In the genomic region with DNA sequence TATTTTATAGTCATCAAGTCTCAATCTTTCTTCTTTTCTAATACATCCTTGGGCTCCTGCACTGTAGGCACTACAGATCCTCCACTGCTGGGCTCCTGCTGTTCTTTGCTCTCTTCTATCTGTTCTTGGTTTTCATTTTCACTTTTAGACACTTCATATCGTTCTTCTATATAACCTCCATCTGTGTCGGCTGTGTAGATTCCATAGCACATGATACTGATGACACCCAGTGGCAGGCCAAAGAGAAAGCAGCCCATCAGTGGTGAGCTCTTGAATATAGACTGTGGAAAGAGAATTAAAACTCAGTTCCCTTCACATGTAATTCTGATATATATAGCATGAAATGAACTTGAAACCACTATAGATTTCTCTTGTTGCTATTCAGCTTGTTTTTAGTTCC, we compare ENCODE assay signal across 11 cellular contexts. TPM values are rescaled to one million over a fixed set of nuclear protein-coding genes. Genes with fewer than 3 reads are reported as not detected.
DNase-seq lines count a peak whose midpoint lies in the region; ATAC-seq and TF ChIP-seq lines count a peak whose summit lies in the region.
"Had no signal": no experiment of that assay in that cellular context is flagged by ENCODE, and none has a peak within 500 bp of the region (broad histone marks: within the 10 kb centered on the region; RNA-seq: fewer than 3 reads in every experiment).

No MANE protein-coding gene starts in this region.

- no peak overlapping the region for H2AFZ ChIP-seq in Karpas-422 (ENCODE audit: low read length)

- no peaks in the 10 kb centered on the region for H3K9me2 ChIP-seq in Karpas-422 (replicated peaks; ENCODE audit: insufficient read depth, low read length)

- H3K36me3 ChIP-seq in naive thymus-derived CD4-positive, alpha-beta T cell (ENCODE audit: control insufficient read depth in 2 of 3, insufficient read depth in 3 of 3, low read length in 3 of 3): peaks cover 3 to 52% (median 21%) of the 10 kb centered on the region in 3 experiments
- peaks cover 64% of the 10 kb centered on the region for H3K36me3 ChIP-seq in Karpas-422 (ENCODE audit: insufficient read depth, low read length)

- intact Hi-C loops in naive thymus-derived CD4-positive, alpha-beta T cell (cut with micrococcal nuclease): no loop called here

- H3K4me2 ChIP-seq in Karpas-422 (ENCODE audit: low read depth, low read length, poor library complexity, severe bottlenecking): no peak overlapping the region

- H4K20me1 ChIP-seq in Karpas-422 (ENCODE audit: insufficient read depth, low read depth, low read length): no peaks in the 10 kb centered on the region

- H3K4me3 ChIP-seq in naive thymus-derived CD4-positive, alpha-beta T cell (ENCODE audit: low read length): no peak overlapping the region
- H3K4me3 ChIP-seq in Karpas-422 (ENCODE audit: low read length): no peak overlapping the region
- H3K4me3 ChIP-seq: SJSA1, thyroid gland had no signal

- ATAC-seq in GM19455 (IDR thresholded peaks at IDR 0.05; ENCODE audit: unreplicated experiment): peak; percentile 88
- ATAC-seq in HG03196 (IDR thresholded peaks at IDR 0.05; ENCODE audit: unreplicated experiment): peak; percentile 64
- peak; percentile 54 for ATAC-seq in effector memory CD8-positive, alpha-beta T cell (replicated peaks)
- ATAC-seq in naive thymus-derived CD4-positive, alpha-beta T cell: no peak

- H3K9ac ChIP-seq in Karpas-422 (ENCODE audit: low read length): no peak overlapping the region

- H3K4me3 Mint-ChIP-seq in effector memory CD8-positive, alpha-beta T cell: no peak overlapping the region
- H3K4me3 Mint-ChIP-seq in naive thymus-derived CD4-positive, alpha-beta T cell: no peak overlapping the region
- H3K4me3 Mint-ChIP-seq in endothelial cell (ENCODE audit: unreplicated experiment): no peak overlapping the region

- no peaks in the 10 kb centered on the region for H3K27me3 Mint-ChIP-seq in effector memory CD8-positive, alpha-beta T cell
- no peaks in the 10 kb centered on the region for H3K27me3 Mint-ChIP-seq in naive thymus-derived CD4-positive, alpha-beta T cell
- H3K27me3 Mint-ChIP-seq in endothelial cell (ENCODE audit: unreplicated experiment): no peaks in the 10 kb centered on the region

- H3K4me1 Mint-ChIP-seq in effector memory CD8-positive, alpha-beta T cell (ENCODE audit: low read depth in 2 of 2): peaks cover 0 to 3% of the 10 kb centered on the region in 2 donors
- peaks cover 0 to 5% (median 0%) of the 10 kb centered on the region in 7 donors for H3K4me1 Mint-ChIP-seq in naive thymus-derived CD4-positive, alpha-beta T cell
- H3K4me1 Mint-ChIP-seq in endothelial cell (ENCODE audit: unreplicated experiment): no peaks in the 10 kb centered on the region

- no peak overlapping the region for H3K27ac ChIP-seq in naive thymus-derived CD4-positive, alpha-beta T cell (ENCODE audit: low read depth, low read length)
- H3K27ac ChIP-seq in Karpas-422 (ENCODE audit: low read length): no peak overlapping the region
- H3K27ac ChIP-seq: neutrophil, SJSA1, thyroid gland had no signal

- H3K4me1 ChIP-seq in naive thymus-derived CD4-positive, alpha-beta T cell (ENCODE audit: control insufficient read depth in 2 of 2, insufficient read depth in 2 of 2, low read length in 2 of 2): no peaks in the 10 kb centered on the region
- no peaks in the 10 kb centered on the region for H3K4me1 ChIP-seq in Karpas-422 (ENCODE audit: low read length)
- H3K4me1 ChIP-seq: SJSA1, thyroid gland had no signal

- no peaks in the 10 kb centered on the region for H3K27me3 ChIP-seq in naive thymus-derived CD4-positive, alpha-beta T cell (ENCODE audit: control insufficient read depth in 2 of 2, insufficient read depth in 2 of 2, low read length in 2 of 2)
- H3K27me3 ChIP-seq in Karpas-422 (ENCODE audit: low read length): no peaks in the 10 kb centered on the region
- H3K27me3 ChIP-seq: neutrophil, SJSA1, thyroid gland had no signal

- no peaks in the 10 kb centered on the region for H3K9me3 Mint-ChIP-seq in effector memory CD8-positive, alpha-beta T cell
- H3K9me3 Mint-ChIP-seq in naive thymus-derived CD4-positive, alpha-beta T cell: no peaks in the 10 kb centered on the region
- no peaks in the 10 kb centered on the region for H3K9me3 Mint-ChIP-seq in endothelial cell (ENCODE audit: unreplicated experiment)

- peaks cover 49% of the 10 kb centered on the region for H3K36me3 Mint-ChIP-seq in effector memory CD8-positive, alpha-beta T cell (ENCODE audit: insufficient read depth)
- H3K36me3 Mint-ChIP-seq in naive thymus-derived CD4-positive, alpha-beta T cell: peaks cover 8 to 35% (median 19%) of the 10 kb centered on the region in 5 donors
- H3K36me3 Mint-ChIP-seq in endothelial cell (ENCODE audit: low read depth, unreplicated experiment): peaks cover 7% of the 10 kb centered on the region

- H3K27ac Mint-ChIP-seq in effector memory CD8-positive, alpha-beta T cell: peak overlapping the region in 1 of 2 donors; percentile 46
- H3K27ac Mint-ChIP-seq in naive thymus-derived CD4-positive, alpha-beta T cell: peak overlapping the region in 4 of 9 donors; percentile 13 to 68 (median 48)
- H3K27ac Mint-ChIP-seq in endothelial cell (ENCODE audit: unreplicated experiment): no peak overlapping the region

- H3K9me3 ChIP-seq in naive thymus-derived CD4-positive, alpha-beta T cell (ENCODE audit: control insufficient read depth in 2 of 3, low read length in 3 of 3): no peaks in the 10 kb centered on the region
- H3K9me3 ChIP-seq in Karpas-422 (ENCODE audit: low read length): no peaks in the 10 kb centered on the region
- H3K9me3 ChIP-seq: neutrophil, SJSA1, thyroid gland had no signal

- no peaks in the 10 kb centered on the region for H3K79me2 ChIP-seq in Karpas-422 (ENCODE audit: low read length)

- POLR2A ChIA-PET in naive thymus-derived CD4-positive, alpha-beta T cell (lab: Charles Lee): no interaction called here

- no peak for TF ChIP-seq CTCF in endothelial cell (IDR thresholded peaks at IDR 0.05; ENCODE audit: unreplicated experiment)

- DNase-seq in EL: peak; percentile 36
- no peak for DNase-seq in effector memory CD8-positive, alpha-beta T cell
- no peak for DNase-seq in naive thymus-derived CD4-positive, alpha-beta T cell
- no peak for DNase-seq in Karpas-422
- no peak for DNase-seq in endothelial cell (ENCODE audit: low spot score)
- no peak for DNase-seq in activated gamma-delta T cell treated with Interleukin-2 at 50 U/mL for 16 hours
- DNase-seq: thyroid gland had no signal

- CTCF ChIA-PET in naive thymus-derived CD4-positive, alpha-beta T cell (lab: Charles Lee): no interaction called here

RNA-seq across cellular contexts. Expression of gene TMX3, which starts 38.0 kb away (rescaled TPM):
- total RNA-seq in naive thymus-derived CD4-positive, alpha-beta T cell: 10 to 100 TPM; 42.0 to 76.5 (median 63.2) TPM
- 10 to 100 TPM; 18.7 to 20.2 TPM for polyA plus RNA-seq in naive thymus-derived CD4-positive, alpha-beta T cell
- total RNA-seq in Karpas-422 (2014; rRNA removed; shearing (Covaris generic); ENCODE audit: low replicate concordance): 69.2 and 154 TPM in 2 replicates
- 57.0 TPM for total RNA-seq in endothelial cell (ENCODE audit: unreplicated experiment)
